1 cellular context compared by ENCODE assay signal in genomic region chr10:80356563-80356999, GRCh38.
TF ChIP-seq lines count a peak whose summit lies in the region.

Gene DYDC1 (minus strand): TSS chr10:80356755. CDS start chr10:80352601, 4,154 bp downstream.
Gene DYDC2 (plus strand): TSS chr10:80356781. CDS start chr10:80362444, 5,663 bp downstream.

TF ChIP-seq in IMR-90, 13 proteins besides CTCF, POLR2A, EP300 and RAD21 (continued from another document):
- no peak for TF ChIP-seq SMC3 (IDR thresholded peaks at IDR 0.05; ENCODE audit: low read depth, low read length)
- no peak for TF ChIP-seq RFX5 (IDR thresholded peaks at IDR 0.05; ENCODE audit: low read depth, low read length)
- TF ChIP-seq BHLHE40 (IDR thresholded peaks at IDR 0.05; ENCODE audit: low read depth, low read length) = no peak
- TF ChIP-seq MXI1 (IDR thresholded peaks at IDR 0.05; ENCODE audit: borderline replicate concordance, low read depth, low read length) = no peak
- TF ChIP-seq MAZ (IDR thresholded peaks at IDR 0.05; ENCODE audit: borderline replicate concordance, low read depth, low read length) = no peak
- no peak for TF ChIP-seq ELK1 (IDR thresholded peaks at IDR 0.05; ENCODE audit: borderline replicate concordance, low read depth, low read length)
- TF ChIP-seq MAFK (IDR thresholded peaks at IDR 0.05; ENCODE audit: low read depth, low read length) = no peak
- TF ChIP-seq RCOR1 (IDR thresholded peaks at IDR 0.05; ENCODE audit: insufficient replicate concordance, low read length) = no peak
